11 cellular contexts compared by ENCODE assay signal in genomic region chr11:11349870-11350325, GRCh38. TPM values are rescaled to one million over a fixed set of nuclear protein-coding genes. Genes with fewer than 3 reads are reported as not detected.
DNase-seq lines count a peak whose midpoint lies in the region; ATAC-seq and TF ChIP-seq lines count a peak whose summit lies in the region.
"Had no signal": no experiment of that assay in that cellular context is flagged by ENCODE, and none has a peak within 500 bp of the region (broad histone marks: within the 10 kb centered on the region; RNA-seq: fewer than 3 reads in every experiment).

No MANE protein-coding gene starts in this region.

- no peak for TF ChIP-seq POLR2A in thyroid gland (IDR thresholded peaks at IDR 0.05)

- H3K4me1 ChIP-seq in adipocyte (ENCODE audit: control insufficient read depth, insufficient read depth, low read length) (peaks cover 33% of the 10 kb centered on the region), heart right ventricle (peaks cover 11 to 48% (median 39%) of the 10 kb centered on the region in 9 donors), thyroid gland (peaks cover 18 to 20% of the 10 kb centered on the region in 2 donors)

- no peak overlapping the region for H3K4me3 ChIP-seq in adipocyte (ENCODE audit: low read length)
- no peak overlapping the region for H3K4me3 ChIP-seq in heart right ventricle
- no peak overlapping the region for H3K4me3 ChIP-seq in thyroid gland (replicated peaks in 1 of 3)

- H3K36me3 ChIP-seq in adipocyte (ENCODE audit: control insufficient read depth, insufficient read depth, low read length, severe bottlenecking) (no peaks in the 10 kb centered on the region), heart right ventricle (peaks cover 0 to 9% (median 0%) of the 10 kb centered on the region in 9 donors), thyroid gland (no peaks in the 10 kb centered on the region)

- intact Hi-C loops in heart right ventricle (cut with DNase I) = loop anchor here in 1 of 10 donors (10.0 kb wide), 1 partner anchor 435 kb away; no protein-coding TSS in a partner anchor
- intact Hi-C loops in thyroid gland (cut with DNase I) = no loop called here

- no peak overlapping the region for H3K9ac ChIP-seq in adipocyte (ENCODE audit: low read length)
- H3K9ac ChIP-seq: SK-N-SH had no signal

- DNase-seq in GM03348 (ENCODE audit: low spot score) (peak; percentile 33), adipocyte (ENCODE audit: low read depth) (peak; percentile 20), heart right ventricle (peak in 1 of 2 donors; percentile 47), renal cortical epithelial cell (ENCODE audit: low read depth) (peak; percentile 63), thyroid gland (no peak), HT-29 (ENCODE audit: low spot score) (no peak), NK-92 (lab: John Stamatoyannopoulos, UW; ENCODE audit: unreplicated experiment) (no peak)
- no peak for DNase-seq in activated naive CD4-positive, alpha-beta T cell treated with Interleukin-2 at 50 U/mL for 16 hours
- DNase-seq: DMS153, SK-N-SH had no signal

- peaks cover 16% of the 10 kb centered on the region for H3K27me3 ChIP-seq in adipocyte (replicated peaks; ENCODE audit: control insufficient read depth, insufficient read depth, low read length)
- H3K27me3 ChIP-seq in heart right ventricle = no peaks in the 10 kb centered on the region
- no peaks in the 10 kb centered on the region for H3K27me3 ChIP-seq in thyroid gland

- H3K9me3 ChIP-seq in adipocyte (ENCODE audit: control insufficient read depth, low read length) (no peaks in the 10 kb centered on the region), heart right ventricle (no peaks in the 10 kb centered on the region), thyroid gland (no peaks in the 10 kb centered on the region)
- H3K9me3 ChIP-seq: SK-N-SH had no signal

- WGBS in heart right ventricle, 2 donors = 36 to 40% methylated on average over 1 of the region's 1 CpG
- 53 to 54% methylated on average over 1 of the region's 1 CpG for WGBS in thyroid gland, 2 donors

- peak overlapping the region in 2 of 10 donors; percentile 30 to 35 for H3K27ac ChIP-seq in heart right ventricle
- peak overlapping the region in 1 of 3 donors; percentile 11 for H3K27ac ChIP-seq in thyroid gland

- ATAC-seq in heart right ventricle = peak in 7 of 8 donors; percentile 46 to 73 (median 57)
- ATAC-seq: stimulated activated memory B cell treated with anti-CD40 and anti-IgM and Interleukin-4, amounts not matched to agents 10 μg/mL and 1 μg/mL and 100 μg/mL, for 72 hours had no signal

- TF ChIP-seq CTCF in heart right ventricle (IDR thresholded peaks at IDR 0.05) (no peak), thyroid gland (IDR thresholded peaks at IDR 0.05) (no peak)

RNA-seq across cellular contexts. Expression of gene CSNK2A3, which starts 3.2 kb away (rescaled TPM):
- total RNA-seq in heart right ventricle = 1 to 10 TPM in 5 of 10 donors, under 1 TPM in 5; 0.57 to 2.2 (median 1.00) TPM
- polyA plus RNA-seq in heart right ventricle = under 1 TPM in 1 of 2 donors, not detected in 1; 0.59 TPM
- total RNA-seq in renal cortical epithelial cell = 2.4 and 3.1 TPM in 2 replicates
- 1 to 10 TPM; 2.8 to 9.5 (median 3.8) TPM for total RNA-seq in thyroid gland
- 0.51 and 1.5 TPM in 2 replicates for total RNA-seq in HT-29 (2014; rRNA removed; shearing (Covaris generic))

Comparison
In these comparisons a context has a peak if more than half of its experiments do, and no peak if none do; other contexts are left out.
1. DNase-seq: peak in GM03348 (single experiment), adipocyte (single experiment) and renal cortical epithelial cell (single experiment); none in thyroid gland (0 of 2), HT-29 (single experiment), NK-92 (single experiment) and activated naive CD4-positive, alpha-beta T cell treated with Interleukin-2 at 50 U/mL for 16 hours (single experiment).